In the genomic region with DNA sequence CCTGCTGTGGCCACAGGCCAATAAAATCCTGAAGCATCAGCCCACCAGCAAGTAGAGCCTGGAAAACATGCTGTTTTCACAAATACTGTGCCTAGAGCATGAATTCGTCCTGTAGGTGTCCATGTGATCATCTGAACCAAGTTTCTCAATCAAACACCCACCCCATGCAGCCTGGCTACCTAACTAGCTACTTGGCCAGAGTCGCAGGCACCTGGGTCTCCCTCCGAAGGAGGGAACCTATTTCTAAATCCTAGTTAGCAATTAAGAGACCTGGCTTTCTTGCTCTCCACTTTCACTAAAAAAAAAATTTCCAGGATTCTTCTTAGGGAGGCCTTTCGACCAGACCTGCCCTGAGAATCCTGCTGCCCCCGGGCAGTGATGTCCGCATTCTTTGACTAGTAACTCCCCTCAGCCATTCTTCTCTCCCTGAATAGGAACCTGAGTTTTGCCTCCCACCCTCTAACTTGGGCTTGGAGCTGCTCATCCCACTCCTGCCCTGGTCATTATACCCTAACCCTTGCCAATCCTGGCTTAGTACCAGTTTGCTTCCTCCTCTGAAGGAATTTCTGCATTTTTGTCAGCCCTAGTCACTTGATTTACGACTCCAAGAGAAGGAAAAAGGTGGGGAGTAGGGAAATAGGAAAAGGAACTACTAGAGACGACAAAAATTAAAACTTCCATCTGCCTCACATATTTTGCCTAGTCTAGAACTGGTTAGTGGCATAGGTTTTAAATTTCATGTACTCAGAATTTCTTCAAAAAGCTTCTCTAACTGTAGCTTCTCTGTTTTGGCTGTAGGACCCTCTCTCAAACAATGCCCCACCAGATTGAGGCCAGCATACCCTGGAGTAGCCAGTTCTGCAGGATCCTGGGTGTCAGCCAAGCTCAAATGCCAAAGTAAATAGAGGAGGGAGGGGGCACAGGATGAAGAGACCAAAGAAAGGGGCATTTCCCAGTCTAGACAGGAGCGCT, we compare ENCODE assay signal across 10 cellular contexts. TPM values are rescaled to one million over a fixed set of nuclear protein-coding genes. Genes with fewer than 3 reads are reported as not detected.
DNase-seq lines count a peak whose midpoint lies in the region; ATAC-seq, FAIRE-seq and TF ChIP-seq lines count a peak whose summit lies in the region.
"Had no signal": no experiment of that assay in that cellular context is flagged by ENCODE, and none has a peak within 500 bp of the region (broad histone marks: within the 10 kb centered on the region; RNA-seq: fewer than 3 reads in every experiment).

No MANE protein-coding gene starts in this region.

- intact Hi-C loops in activated naive CD4-positive, alpha-beta T cell treated with anti-CD3 and anti-CD28 coated beads for 36 hours (cut with micrococcal nuclease): loop anchor here (5.0 to 10.0 kb wide), 2 partner anchors 650 to 728 kb away; no protein-coding TSS in a partner anchor
- intact Hi-C loops in HepG2 (cut with micrococcal nuclease; ENCODE audit: unreplicated experiment): loop anchor here (1.0 kb wide), 2 partner anchors 12 to 25 kb away; partner anchors contain the start of gene TANK
- intact Hi-C loops in upper lobe of right lung (cut with DNase I): no loop called here

- BruUV-seq in HepG2 (replicated peaks; lab: Mats Ljungman, UMichigan): no TSS peak

- ATAC-seq in activated T-helper 17 cell treated with anti-CD3 and anti-CD28 coated beads, Interleukin-2, amount 50 U/mL, for 72 hours (replicated peaks): no peak
- ATAC-seq in HepG2 (peak; percentile 92), upper lobe of right lung (peak; percentile 57), HG03469 (IDR thresholded peaks at IDR 0.05; ENCODE audit: unreplicated experiment) (no peak)

- 21% methylated on average over 9 of the region's 9 CpGs for WGBS in HepG2 (ENCODE audit: low lambda C conversion rate)

- H3K4me2 ChIP-seq in HepG2 (ENCODE audit: low read depth, low read length): peak overlapping the region; percentile 65

- H3K36me3 ChIP-seq in HepG2 (replicated peaks in 1 of 2; ENCODE audit: control insufficient read depth in 1 of 2, insufficient read depth in 2 of 2, low read length in 2 of 2) (no peaks in the 10 kb centered on the region), upper lobe of right lung (no peaks in the 10 kb centered on the region)

- H3K9me3 Mint-ChIP-seq in activated naive CD4-positive, alpha-beta T cell treated with anti-CD3 and anti-CD28 coated beads for 36 hours: peaks cover 1% of the 10 kb centered on the region
- H3K9me3 Mint-ChIP-seq in activated T-helper 17 cell treated with anti-CD3 and anti-CD28 coated beads, Interleukin-2, amount 50 U/mL, for 72 hours: peaks cover 10% of the 10 kb centered on the region

- TF ChIP-seq CTCF in HepG2 (CRISPR knock-in tag; IDR thresholded peaks at IDR 0.05): no peak
- no peak for TF ChIP-seq CTCF in upper lobe of right lung (IDR thresholded peaks at IDR 0.05)

- TF ChIP-seq RAD21 in HepG2 (CRISPR knock-in tag; IDR thresholded peaks at IDR 0.05): no peak

- H3K36me3 Mint-ChIP-seq in activated naive CD4-positive, alpha-beta T cell treated with anti-CD3 and anti-CD28 coated beads for 36 hours (ENCODE audit: low read depth): peaks cover 4% of the 10 kb centered on the region
- H3K36me3 Mint-ChIP-seq in activated T-helper 17 cell treated with anti-CD3 and anti-CD28 coated beads, Interleukin-2, amount 50 U/mL, for 72 hours (ENCODE audit: low read depth): peaks cover 28% of the 10 kb centered on the region

- POLR2A ChIA-PET in HepG2 (lab: Yijun Ruan, JAX): interaction anchor here (1.0 to 1.4 kb wide), 3 partner anchors 25 to 34 kb away, joined by 3 to 4 read pairs (median 3); partner anchors contain the start of gene TANK

- no peaks in the 10 kb centered on the region for H3K9me3 ChIP-seq in HepG2 (ENCODE audit: low read length)
- no peaks in the 10 kb centered on the region for H3K9me3 ChIP-seq in upper lobe of right lung

- no peak overlapping the region for H3K4me3 Mint-ChIP-seq in activated naive CD4-positive, alpha-beta T cell treated with anti-CD3 and anti-CD28 coated beads for 36 hours
- H3K4me3 Mint-ChIP-seq in activated T-helper 17 cell treated with anti-CD3 and anti-CD28 coated beads, Interleukin-2, amount 50 U/mL, for 72 hours: peak overlapping the region; percentile 99

- H3K27me3 Mint-ChIP-seq in activated naive CD4-positive, alpha-beta T cell treated with anti-CD3 and anti-CD28 coated beads for 36 hours (ENCODE audit: low read depth): no peaks in the 10 kb centered on the region
- H3K27me3 Mint-ChIP-seq in activated T-helper 17 cell treated with anti-CD3 and anti-CD28 coated beads, Interleukin-2, amount 50 U/mL, for 72 hours: no peaks in the 10 kb centered on the region

- CTCF ChIA-PET in activated naive CD4-positive, alpha-beta T cell treated with anti-CD3 and anti-CD28 coated beads for 36 hours (lab: Charles Lee): interaction anchor here (1.0 to 2.4 kb wide), 3 partner anchors 10 to 71 kb away, joined by 3 to 10 read pairs (median 3); no protein-coding TSS in a partner anchor
- CTCF ChIA-PET in HepG2 (lab: Yijun Ruan, JAX; ENCODE audit: low intra/inter-chr PET ratio, low total read pairs): no interaction called here

- FAIRE-seq in HepG2 (lab: Jason Lieb, UNC): peak; percentile 47

- no peaks in the 10 kb centered on the region for H3K79me2 ChIP-seq in HepG2 (ENCODE audit: insufficient read depth, low read length)

- no peak overlapping the region for H3K9ac ChIP-seq in HepG2 (ENCODE audit: insufficient read depth, low read depth, low read length)

- no peak overlapping the region for H3K27ac ChIP-seq in HepG2 (ENCODE audit: extremely low read length, insufficient read depth, low read length)
- H3K27ac ChIP-seq in upper lobe of right lung: peak overlapping the region; percentile 82
- H3K27ac ChIP-seq: epithelial cell of prostate had no signal

- no peaks in the 10 kb centered on the region for H4K20me1 ChIP-seq in HepG2 (ENCODE audit: insufficient read depth, low read length)

- H3K27me3 ChIP-seq in HepG2 (ENCODE audit: control insufficient read depth in 1 of 2, insufficient read depth in 2 of 2, low read length in 2 of 2) (no peaks in the 10 kb centered on the region), upper lobe of right lung (no peaks in the 10 kb centered on the region)

- peak overlapping the region; percentile 46 for H2AFZ ChIP-seq in HepG2 (ENCODE audit: low read length)

- TF ChIP-seq POLR2A in HepG2 (IDR thresholded peaks at IDR 0.05; ENCODE audit: insufficient read depth in 1 of 2, low read depth in 2 of 2, low read length in 2 of 2): no peak

- in situ Hi-C loops in HepG2 (cut with HindIII; ENCODE audit: extremely low pct_ligation_motif_present, low pct_unique_long_range_greater_than_20kb): no loop called here

- no peak for DNase-seq in activated naive CD4-positive, alpha-beta T cell treated with anti-CD3 and anti-CD28 coated beads for 36 hours
- DNase-seq in activated naive CD4-positive, alpha-beta T cell treated with Interleukin-2 at 50 U/mL for 16 hours: no peak
- DNase-seq in HepG2 (ENCODE audit: low spot score): peak; percentile 66
- DNase-seq in upper lobe of right lung: no peak
- DNase-seq in GDM1 (lab: John Stamatoyannopoulos, UW): no peak
- no peak for DNase-seq in occipital lobe (lab: John Stamatoyannopoulos, UW)
- DNase-seq: NCI-H526 had no signal

- H3K4me1 Mint-ChIP-seq in activated naive CD4-positive, alpha-beta T cell treated with anti-CD3 and anti-CD28 coated beads for 36 hours (ENCODE audit: low read depth): peaks cover 39% of the 10 kb centered on the region
- H3K4me1 Mint-ChIP-seq in activated T-helper 17 cell treated with anti-CD3 and anti-CD28 coated beads, Interleukin-2, amount 50 U/mL, for 72 hours: peaks cover 25% of the 10 kb centered on the region

- H3K4me3 ChIP-seq in HepG2 (replicated peaks in 1 of 3; ENCODE audit: insufficient read depth in 1 of 3, low read depth in 2 of 3, low read length in 3 of 3) (peak overlapping the region in 2 of 3 experiments; percentile 4 to 36; a peak in 3 of 6 replicates), upper lobe of right lung (no peak overlapping the region)

- peaks cover 25% of the 10 kb centered on the region for H3K4me1 ChIP-seq in HepG2 (ENCODE audit: insufficient read depth, low read length)
- H3K4me1 ChIP-seq in upper lobe of right lung: peaks cover 30% of the 10 kb centered on the region

- peak in 1 of 2 experiments; percentile 44; a peak in 1 of 4 replicates for TF ChIP-seq EP300 in HepG2 (IDR thresholded peaks at IDR 0.05; ENCODE audit: low read depth in 2 of 2, low read length in 2 of 2)
- TF ChIP-seq EP300 in HepG2 (CRISPR knock-in tag; IDR thresholded peaks at IDR 0.05; ENCODE audit: borderline replicate concordance): no peak

- peak overlapping the region; percentile 68 for H3K27ac Mint-ChIP-seq in activated naive CD4-positive, alpha-beta T cell treated with anti-CD3 and anti-CD28 coated beads for 36 hours
- peak overlapping the region; percentile 48 for H3K27ac Mint-ChIP-seq in activated T-helper 17 cell treated with anti-CD3 and anti-CD28 coated beads, Interleukin-2, amount 50 U/mL, for 72 hours

RNA-seq across cellular contexts. Expression of gene TANK, which starts 25.4 kb away (rescaled TPM):
- 10 to 100 TPM; 48.6 to 50.4 TPM for total RNA-seq in activated naive CD4-positive, alpha-beta T cell treated with anti-CD3 and anti-CD28 coated beads for 36 hours
- 100 to 1,000 TPM; 110 to 114 TPM for total RNA-seq in activated T-helper 17 cell treated with anti-CD3 and anti-CD28 coated beads, Interleukin-2, amount 50 U/mL, for 72 hours
- total RNA-seq in HepG2 (2016; rRNA removed; fragmentation: Illumina TruSeq; extraction: Trizol): 96.0 and 96.1 TPM in 2 replicates
- 65.4 and 82.9 TPM in 2 replicates for total RNA-seq in HepG2 (2016; cell fraction: cytosol; rRNA removed; fragmentation: Illumina TruSeq; extraction: Trizol; ENCODE audit: low read depth)
- total RNA-seq in HepG2 (2016; cell fraction: insoluble cytoplasmic fraction; rRNA removed; fragmentation: Illumina TruSeq; extraction: Trizol): 99.7 and 101 TPM in 2 replicates
- 65.8 and 69.1 TPM in 2 replicates for total RNA-seq in HepG2 (2016; cell fraction: membrane; rRNA removed; fragmentation: Illumina TruSeq; extraction: Trizol)
- 205 and 214 TPM in 2 replicates for total RNA-seq in HepG2 (2016; cell fraction: nucleus; rRNA removed; fragmentation: Illumina TruSeq; extraction: Trizol)
- 66.9 and 67.0 TPM in 2 replicates for polyA plus RNA-seq in HepG2 (2011; rRNA removed)
- 27.9 and 40.9 TPM in 2 replicates for polyA plus RNA-seq in HepG2 (2011; cell fraction: cytosol; rRNA removed)
- polyA plus RNA-seq in HepG2 (2011; cell fraction: nucleus; rRNA removed): 64.3 and 75.4 TPM in 2 replicates
- 107 and 108 TPM in 2 replicates for polyA plus RNA-seq in HepG2 (2012)
- 45.0 and 56.0 TPM in 2 replicates for polyA plus RNA-seq in HepG2 (2016; cell fraction: cytosol; fragmentation: Illumina TruSeq; extraction: Trizol; ENCODE audit: low read depth)
- 87.1 and 87.7 TPM in 2 replicates for polyA plus RNA-seq in HepG2 (2016; cell fraction: insoluble cytoplasmic fraction; fragmentation: Illumina TruSeq; extraction: Trizol; ENCODE audit: low read depth)
- 48.7 and 59.8 TPM in 2 replicates for polyA plus RNA-seq in HepG2 (2016; cell fraction: membrane; fragmentation: Illumina TruSeq; extraction: Trizol; ENCODE audit: low read depth)
- polyA plus RNA-seq in HepG2 (2016; cell fraction: nucleus; fragmentation: Illumina TruSeq; extraction: Trizol; ENCODE audit: insufficient read depth, low read depth): 83.7 and 91.8 TPM in 2 replicates
- 8.0 and 20.2 TPM in 2 replicates for polyA minus RNA-seq in HepG2 (2011; rRNA and poly(A)+ RNA removed; ENCODE audit: low replicate concordance)
- 34.8 and 35.3 TPM in 2 replicates for polyA minus RNA-seq in HepG2 (2011; cell fraction: cytosol; rRNA and poly(A)+ RNA removed)
- 549 and 577 TPM in 2 replicates for polyA minus RNA-seq in HepG2 (2011; cell fraction: nucleus; rRNA and poly(A)+ RNA removed)
- 79.6 TPM for total RNA-seq in upper lobe of right lung
- total RNA-seq in occipital lobe: 89.5 TPM

Comparison
In these comparisons a context has a peak if more than half of its experiments do, and no peak if none do; other contexts are left out.
1. ATAC-seq: peak in HepG2 (single experiment) and upper lobe of right lung (single experiment); none in activated T-helper 17 cell treated with anti-CD3 and anti-CD28 coated beads, Interleukin-2, amount 50 U/mL, for 72 hours (single experiment) and HG03469 (single experiment).